In genomic region chr9:92324451-92324850, GRCh38 we compare ENCODE assay signal across 9 cellular contexts. TPM values are rescaled to one million over a fixed set of nuclear protein-coding genes. Genes with fewer than 3 reads are reported as not detected.
DNase-seq lines count a peak whose midpoint lies in the region; ATAC-seq and TF ChIP-seq lines count a peak whose summit lies in the region.
"Had no signal": no experiment of that assay in that cellular context is flagged by ENCODE, and none has a peak within 500 bp of the region (broad histone marks: within the 10 kb centered on the region; RNA-seq: fewer than 3 reads in every experiment).

No MANE protein-coding gene starts in this region.

- H3K36me3 Mint-ChIP-seq in activated CD4-positive, alpha-beta T cell treated with anti-CD3 and anti-CD28 coated beads for 36 hours (ENCODE audit: low read depth), result peaks cover 32% of the 10 kb centered on the region
- peaks cover 61% of the 10 kb centered on the region for H3K36me3 Mint-ChIP-seq in activated T-helper 17 cell treated with anti-CD3 and anti-CD28 coated beads, Interleukin-2, amount 50 U/mL, for 72 hours (ENCODE audit: low read depth)
- H3K36me3 Mint-ChIP-seq in immature natural killer cell, result peaks cover 6 to 14% (median 12%) of the 10 kb centered on the region in 3 donors

- no peak for TF ChIP-seq CTCF in suprapubic skin (IDR thresholded peaks at IDR 0.05)

- intact Hi-C loops in activated CD4-positive, alpha-beta T cell treated with anti-CD3 and anti-CD28 coated beads for 36 hours (cut with DNase I, micrococcal nuclease), result loop anchor here (1.0 to 10.0 kb wide), 2 partner anchors 9 to 310 kb away; no protein-coding TSS in a partner anchor

- CTCF ChIA-PET in activated CD4-positive, alpha-beta T cell treated with anti-CD3 and anti-CD28 coated beads for 36 hours (lab: Charles Lee), result interaction anchor here (0.7 to 0.8 kb wide), 2 partner anchors 214 to 1136 kb away, joined by 4 read pairs; no protein-coding TSS in a partner anchor

- WGBS in suprapubic skin, result 19% methylated on average over 2 of the region's 2 CpGs

- H3K4me1 Mint-ChIP-seq in activated CD4-positive, alpha-beta T cell treated with anti-CD3 and anti-CD28 coated beads for 36 hours, result peaks cover 37% of the 10 kb centered on the region
- peaks cover 19% of the 10 kb centered on the region for H3K4me1 Mint-ChIP-seq in activated T-helper 17 cell treated with anti-CD3 and anti-CD28 coated beads, Interleukin-2, amount 50 U/mL, for 72 hours
- H3K4me1 Mint-ChIP-seq in immature natural killer cell, result peaks cover 29 to 34% of the 10 kb centered on the region in 2 donors

- H3K4me1 ChIP-seq in suprapubic skin, result peaks cover 44% of the 10 kb centered on the region

- no peaks in the 10 kb centered on the region for H3K27me3 ChIP-seq in suprapubic skin

- no peak for TF ChIP-seq POLR2A in suprapubic skin (IDR thresholded peaks at IDR 0.05)

- H3K27ac Mint-ChIP-seq in activated CD4-positive, alpha-beta T cell treated with anti-CD3 and anti-CD28 coated beads for 36 hours, result peak overlapping the region; percentile 97
- H3K27ac Mint-ChIP-seq in activated T-helper 17 cell treated with anti-CD3 and anti-CD28 coated beads, Interleukin-2, amount 50 U/mL, for 72 hours, result peak overlapping the region; percentile 96
- H3K27ac Mint-ChIP-seq in immature natural killer cell, result peak overlapping the region; percentile 98 to 100 (median 100)

- no peaks in the 10 kb centered on the region for H3K9me3 ChIP-seq in suprapubic skin

- H3K27me3 Mint-ChIP-seq in activated CD4-positive, alpha-beta T cell treated with anti-CD3 and anti-CD28 coated beads for 36 hours, result no peaks in the 10 kb centered on the region
- H3K27me3 Mint-ChIP-seq in activated T-helper 17 cell treated with anti-CD3 and anti-CD28 coated beads, Interleukin-2, amount 50 U/mL, for 72 hours, result no peaks in the 10 kb centered on the region
- peaks cover 4 to 9% (median 7%) of the 10 kb centered on the region in 3 donors for H3K27me3 Mint-ChIP-seq in immature natural killer cell (ENCODE audit: low read depth in 3 of 3)

- H3K9me3 Mint-ChIP-seq in activated CD4-positive, alpha-beta T cell treated with anti-CD3 and anti-CD28 coated beads for 36 hours (ENCODE audit: low read depth), result no peaks in the 10 kb centered on the region
- H3K9me3 Mint-ChIP-seq in activated T-helper 17 cell treated with anti-CD3 and anti-CD28 coated beads, Interleukin-2, amount 50 U/mL, for 72 hours, result no peaks in the 10 kb centered on the region
- no peaks in the 10 kb centered on the region for H3K9me3 Mint-ChIP-seq in immature natural killer cell

- peak overlapping the region; percentile 95 for H3K4me3 ChIP-seq in suprapubic skin

- ATAC-seq in activated CD4-positive, alpha-beta T cell treated with anti-CD3 and anti-CD28 coated beads for 36 hours, result no peak
- no peak for ATAC-seq in activated T-helper 17 cell treated with anti-CD3 and anti-CD28 coated beads, Interleukin-2, amount 50 U/mL, for 72 hours (replicated peaks)
- ATAC-seq in GM18520 (IDR thresholded peaks at IDR 0.05; ENCODE audit: unreplicated experiment), result no peak

- H3K4me3 Mint-ChIP-seq in activated CD4-positive, alpha-beta T cell treated with anti-CD3 and anti-CD28 coated beads for 36 hours, result peak overlapping the region; percentile 89
- peak overlapping the region; percentile 91 for H3K4me3 Mint-ChIP-seq in activated T-helper 17 cell treated with anti-CD3 and anti-CD28 coated beads, Interleukin-2, amount 50 U/mL, for 72 hours
- peak overlapping the region; percentile 96 to 100 (median 99) for H3K4me3 Mint-ChIP-seq in immature natural killer cell

- POLR2A ChIA-PET in activated CD4-positive, alpha-beta T cell treated with anti-CD3 and anti-CD28 coated beads for 36 hours (lab: Charles Lee), result interaction anchor here (0.6 to 2.2 kb wide), 3 partner anchors 17 to 346 kb away, joined by 4 to 8 read pairs (median 6); partner anchors contain the start of gene IPPK

- DNase-seq in activated CD4-positive, alpha-beta T cell treated with anti-CD3 and anti-CD28 coated beads for 36 hours, result no peak
- no peak for DNase-seq in activated CD4-positive, alpha-beta T cell treated with anti-CD3 and anti-CD28 coated beads for 48 hours
- DNase-seq in immature natural killer cell (no peak), suprapubic skin (ENCODE audit: low spot score in 2 of 2) (no peak), NCI-H2081 (lab: John Stamatoyannopoulos, UW) (no peak), C1 segment of cervical spinal cord (lab: John Stamatoyannopoulos, UW) (no peak)
- DNase-seq: NCI-H226 had no signal

- peaks cover 35% of the 10 kb centered on the region for H3K36me3 ChIP-seq in suprapubic skin

- peak overlapping the region; percentile 98 for H3K27ac ChIP-seq in suprapubic skin

- no peak for TF ChIP-seq EP300 in suprapubic skin (IDR thresholded peaks at IDR 0.05)

RNA-seq across cellular contexts. Expression of gene NOL8, which starts 0.7 kb away (rescaled TPM):
- total RNA-seq in activated CD4-positive, alpha-beta T cell treated with anti-CD3 and anti-CD28 coated beads for 36 hours, result 10 to 100 TPM; 57.7 to 80.2 TPM
- total RNA-seq in activated T-helper 17 cell treated with anti-CD3 and anti-CD28 coated beads, Interleukin-2, amount 50 U/mL, for 72 hours, result 10 to 100 TPM; 62.3 to 62.7 TPM
- polyA plus RNA-seq in immature natural killer cell, result 10 to 100 TPM in 2 of 3 donors, 1 to 10 TPM in 1; 7.7 to 26.3 (median 10.5) TPM
- total RNA-seq in suprapubic skin, result 10 to 100 TPM; 21.8 to 80.1 (median 33.9) TPM

RNA-seq across cellular contexts. Expression of gene CENPP, which starts 1.3 kb away (rescaled TPM):
- 10 to 100 TPM; 22.8 to 32.3 TPM for total RNA-seq in activated CD4-positive, alpha-beta T cell treated with anti-CD3 and anti-CD28 coated beads for 36 hours
- 10 to 100 TPM; 19.3 to 31.5 TPM for total RNA-seq in activated T-helper 17 cell treated with anti-CD3 and anti-CD28 coated beads, Interleukin-2, amount 50 U/mL, for 72 hours
- polyA plus RNA-seq in immature natural killer cell, result 1 to 10 TPM; 4.5 to 9.7 (median 4.7) TPM
- total RNA-seq in suprapubic skin, result 10 to 100 TPM; 14.1 to 39.5 (median 19.2) TPM

RNA-seq across cellular contexts. Expression of gene IARS1, which starts 31.0 kb away (rescaled TPM):
- total RNA-seq in activated CD4-positive, alpha-beta T cell treated with anti-CD3 and anti-CD28 coated beads for 36 hours, result 100 to 1,000 TPM; 261 to 286 TPM
- 100 to 1,000 TPM; 130 to 206 TPM for total RNA-seq in activated T-helper 17 cell treated with anti-CD3 and anti-CD28 coated beads, Interleukin-2, amount 50 U/mL, for 72 hours
- 10 to 100 TPM; 34.3 to 69.5 (median 52.9) TPM for polyA plus RNA-seq in immature natural killer cell
- 100 to 1,000 TPM in 1 of 4 donors, 10 to 100 TPM in 3; 58.8 to 152 (median 80.0) TPM for total RNA-seq in suprapubic skin
